ENCODE assay signal across 10 cellular contexts in the genomic region with DNA sequence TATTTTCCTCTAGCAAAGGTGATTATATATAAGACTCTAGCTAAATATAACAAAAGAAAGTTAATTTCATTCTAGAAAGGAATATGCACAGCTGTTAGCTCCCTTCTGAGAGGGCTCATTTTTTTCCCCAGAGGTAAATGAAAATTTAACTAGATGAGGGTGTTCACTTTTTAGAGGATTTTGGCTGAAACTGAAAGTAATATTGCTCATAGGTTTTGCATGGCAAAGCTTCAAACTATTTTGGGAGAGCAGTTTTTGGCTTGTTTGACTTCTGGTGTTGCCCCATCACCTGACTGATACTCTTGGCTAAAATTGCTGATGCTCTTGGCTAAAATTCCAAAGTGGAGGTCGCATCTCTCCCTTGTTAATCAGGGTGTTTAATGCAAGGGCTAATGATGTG.
DNase-seq lines count a peak whose midpoint lies in the region; ATAC-seq, FAIRE-seq and TF ChIP-seq lines count a peak whose summit lies in the region.
"Had no signal": no experiment of that assay in that cellular context is flagged by ENCODE, and none has a peak within 500 bp of the region (broad histone marks: within the 10 kb centered on the region; RNA-seq: fewer than 3 reads in every experiment).

No MANE protein-coding gene starts in this region.

- CTCF ChIA-PET in MCF 10A (lab: Yijun Ruan, JAX) = no interaction called here

- ATAC-seq in GM19438 (IDR thresholded peaks at IDR 0.05; ENCODE audit: low read depth, unreplicated experiment) (peak; percentile 90), HG02884 (IDR thresholded peaks at IDR 0.05; ENCODE audit: unreplicated experiment) (peak; percentile 87), HG03565 (IDR thresholded peaks at IDR 0.05; ENCODE audit: unreplicated experiment) (peak; percentile 83), sciatic nerve (no peak)

- intact Hi-C loops in MCF 10A (cut with micrococcal nuclease) = no loop called here
- intact Hi-C loops in sciatic nerve (cut with DNase I) = no loop called here

- no peak overlapping the region for H3K27ac Mint-ChIP-seq in MCF 10A (ENCODE audit: low read depth, unreplicated experiment)

- no TSS peak for BruUV-seq in MCF 10A (replicated peaks; lab: Mats Ljungman, UMichigan)

- peaks cover 4% of the 10 kb centered on the region for H3K4me1 Mint-ChIP-seq in MCF 10A (ENCODE audit: insufficient read depth, unreplicated experiment)

- TF ChIP-seq CTCF in MCF 10A (IDR thresholded peaks at IDR 0.05; ENCODE audit: unreplicated experiment) = no peak

- no peaks in the 10 kb centered on the region for H3K36me3 Mint-ChIP-seq in MCF 10A (ENCODE audit: insufficient read depth, unreplicated experiment)

- DNase-seq in GM12892 (ENCODE audit: insufficient read length) (no peak), MCF 10A (ENCODE audit: unreplicated experiment) (no peak), erythroblast (lab: John Stamatoyannopoulos, UW) (no peak), sciatic nerve (ENCODE audit: low spot score) (no peak)
- DNase-seq in effector CD8-positive, alpha-beta T cell (lab: John Stamatoyannopoulos, UW) = no peak
- DNase-seq: HCEC 1CT, MG63 had no signal

- no peaks in the 10 kb centered on the region for H3K9me3 Mint-ChIP-seq in MCF 10A (ENCODE audit: unreplicated experiment)

- TF ChIP-seq POLR2A in GM12892 (IDR thresholded peaks at IDR 0.05; ENCODE audit: low read depth, low read length) (no peak), erythroblast (IDR thresholded peaks at IDR 0.05; ENCODE audit: low read length) (no peak)

- H3K4me3 Mint-ChIP-seq in MCF 10A (ENCODE audit: unreplicated experiment) = no peak overlapping the region

- H3K27me3 Mint-ChIP-seq in MCF 10A (ENCODE audit: insufficient read depth, unreplicated experiment) = no peaks in the 10 kb centered on the region

- FAIRE-seq in GM12892 (lab: Jason Lieb, UNC) = peak; percentile 5

- POLR2A ChIA-PET in MCF 10A (lab: Yijun Ruan, JAX) = no interaction called here
